ENCODE assay signal across 1 cellular context in the genomic region with DNA sequence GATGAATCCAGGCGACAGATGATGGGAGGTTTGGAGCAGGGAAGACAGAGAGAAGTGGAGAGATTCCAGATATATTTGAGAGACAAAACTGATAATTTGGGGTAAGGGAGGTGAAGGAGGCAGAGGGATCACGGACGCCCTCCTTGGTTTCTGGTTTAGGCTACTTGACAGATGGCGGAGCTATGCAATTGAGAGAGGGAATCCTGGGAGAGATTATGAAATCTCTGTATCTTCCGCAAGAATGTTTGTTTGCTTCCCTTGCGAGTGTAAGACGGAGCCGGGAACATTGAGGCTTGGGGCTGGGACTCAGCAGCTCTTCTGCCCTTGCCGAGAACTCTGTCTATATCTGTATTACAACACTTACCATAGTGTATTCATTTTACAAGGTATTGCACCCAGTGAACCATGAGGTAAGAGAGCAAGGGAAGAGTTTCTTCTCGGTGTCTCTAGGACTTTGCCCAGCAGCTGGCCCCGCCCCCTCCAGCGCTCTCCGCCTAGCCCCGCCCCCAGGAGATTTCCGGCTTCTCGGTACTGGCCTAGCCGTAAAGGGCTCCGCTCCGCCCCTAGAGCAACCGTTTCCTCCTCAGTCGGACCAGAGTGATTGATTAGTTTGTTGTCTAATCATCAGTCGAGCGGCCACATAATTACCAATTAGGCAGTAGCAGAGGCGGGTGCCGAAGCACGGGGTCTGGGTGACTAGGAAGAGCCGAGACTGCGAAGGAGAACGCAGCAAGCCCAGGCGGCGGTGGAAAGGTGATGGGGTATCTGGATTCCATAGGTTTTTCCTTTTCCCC.
TF ChIP-seq lines count a peak whose summit lies in the region.

A gene with protein sequence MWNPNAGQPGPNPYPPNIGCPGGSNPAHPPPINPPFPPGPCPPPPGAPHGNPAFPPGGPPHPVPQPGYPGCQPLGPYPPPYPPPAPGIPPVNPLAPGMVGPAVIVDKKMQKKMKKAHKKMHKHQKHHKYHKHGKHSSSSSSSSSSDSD (plus strand): TSS at position 695 of the 794 bp plus-strand sequence. CDS start 981 bp downstream, outside the sequence.

TF ChIP-seq in SK-N-SH, 30 proteins besides CTCF, POLR2A, EP300 and RAD21 (continued from another document):
- TF ChIP-seq, protein P1, sequence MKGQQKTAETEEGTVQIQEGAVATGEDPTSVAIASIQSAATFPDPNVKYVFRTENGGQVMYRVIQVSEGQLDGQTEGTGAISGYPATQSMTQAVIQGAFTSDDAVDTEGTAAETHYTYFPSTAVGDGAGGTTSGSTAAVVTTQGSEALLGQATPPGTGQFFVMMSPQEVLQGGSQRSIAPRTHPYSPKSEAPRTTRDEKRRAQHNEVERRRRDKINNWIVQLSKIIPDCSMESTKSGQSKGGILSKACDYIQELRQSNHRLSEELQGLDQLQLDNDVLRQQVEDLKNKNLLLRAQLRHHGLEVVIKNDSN (IDR thresholded peaks at IDR 0.05; ENCODE audit: borderline replicate concordance, low read depth), result peak; percentile 55; the same call in 1 of the 2 replicates
- TF ChIP-seq FOXM1 (IDR thresholded peaks at IDR 0.05; ENCODE audit: low read depth) (no peak), FOXJ3 (CRISPR knock-in tag; IDR thresholded peaks at IDR 0.05) (no peak), JUND (IDR thresholded peaks at IDR 0.05) (no peak), TEAD4 (IDR thresholded peaks at IDR 0.05; ENCODE audit: borderline replicate concordance, insufficient read depth) (no peak), ELF1 (IDR thresholded peaks at IDR 0.05) (peak; percentile 77; the same call in 1 of the 2 replicates), NFIC (IDR thresholded peaks at IDR 0.05; ENCODE audit: borderline replicate concordance) (no peak), EZH2phosphoT487 (IDR thresholded peaks at IDR 0.05; ENCODE audit: borderline replicate concordance, low read depth) (no peak), TAF1 (IDR thresholded peaks at IDR 0.05; ENCODE audit: borderline replicate concordance, low read depth, low read length) (peak; percentile 57), CHD2 (IDR thresholded peaks at IDR 0.05; ENCODE audit: low read length, partially characterized antibody) (peak; percentile 31), POLR2AphosphoS5 (IDR thresholded peaks at IDR 0.05; ENCODE audit: low read depth, low read length) (peak; percentile 98), RXRA (IDR thresholded peaks at IDR 0.05; ENCODE audit: borderline replicate concordance, low read depth) (no peak), RFX5 (IDR thresholded peaks at IDR 0.05; ENCODE audit: low read length) (no peak), NRF1 (IDR thresholded peaks at IDR 0.05; ENCODE audit: low read depth, low read length) (no peak), TCF12 (IDR thresholded peaks at IDR 0.05) (0 out of 2 replicates have a peak, but pooled peaks have one; percentile 18), MXI1 (IDR thresholded peaks at IDR 0.05; ENCODE audit: low read depth, low read length) (peak; percentile 55; the same call in 1 of the 2 replicates), YY1 (IDR thresholded peaks at IDR 0.05; ENCODE audit: low read depth) (peak; percentile 75)
- TF ChIP-seq, protein P2, sequence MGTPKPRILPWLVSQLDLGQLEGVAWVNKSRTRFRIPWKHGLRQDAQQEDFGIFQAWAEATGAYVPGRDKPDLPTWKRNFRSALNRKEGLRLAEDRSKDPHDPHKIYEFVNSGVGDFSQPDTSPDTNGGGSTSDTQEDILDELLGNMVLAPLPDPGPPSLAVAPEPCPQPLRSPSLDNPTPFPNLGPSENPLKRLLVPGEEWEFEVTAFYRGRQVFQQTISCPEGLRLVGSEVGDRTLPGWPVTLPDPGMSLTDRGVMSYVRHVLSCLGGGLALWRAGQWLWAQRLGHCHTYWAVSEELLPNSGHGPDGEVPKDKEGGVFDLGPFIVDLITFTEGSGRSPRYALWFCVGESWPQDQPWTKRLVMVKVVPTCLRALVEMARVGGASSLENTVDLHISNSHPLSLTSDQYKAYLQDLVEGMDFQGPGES (IDR thresholded peaks at IDR 0.05; ENCODE audit: low read depth, low read length), result no peak
- TF ChIP-seq, protein P3, sequence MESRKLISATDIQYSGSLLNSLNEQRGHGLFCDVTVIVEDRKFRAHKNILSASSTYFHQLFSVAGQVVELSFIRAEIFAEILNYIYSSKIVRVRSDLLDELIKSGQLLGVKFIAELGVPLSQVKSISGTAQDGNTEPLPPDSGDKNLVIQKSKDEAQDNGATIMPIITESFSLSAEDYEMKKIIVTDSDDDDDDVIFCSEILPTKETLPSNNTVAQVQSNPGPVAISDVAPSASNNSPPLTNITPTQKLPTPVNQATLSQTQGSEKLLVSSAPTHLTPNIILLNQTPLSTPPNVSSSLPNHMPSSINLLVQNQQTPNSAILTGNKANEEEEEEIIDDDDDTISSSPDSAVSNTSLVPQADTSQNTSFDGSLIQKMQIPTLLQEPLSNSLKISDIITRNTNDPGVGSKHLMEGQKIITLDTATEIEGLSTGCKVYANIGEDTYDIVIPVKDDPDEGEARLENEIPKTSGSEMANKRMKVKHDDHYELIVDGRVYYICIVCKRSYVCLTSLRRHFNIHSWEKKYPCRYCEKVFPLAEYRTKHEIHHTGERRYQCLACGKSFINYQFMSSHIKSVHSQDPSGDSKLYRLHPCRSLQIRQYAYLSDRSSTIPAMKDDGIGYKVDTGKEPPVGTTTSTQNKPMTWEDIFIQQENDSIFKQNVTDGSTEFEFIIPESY (IDR thresholded peaks at IDR 0.05; ENCODE audit: borderline replicate concordance, low read depth), result no peak
- TF ChIP-seq, protein P4, sequence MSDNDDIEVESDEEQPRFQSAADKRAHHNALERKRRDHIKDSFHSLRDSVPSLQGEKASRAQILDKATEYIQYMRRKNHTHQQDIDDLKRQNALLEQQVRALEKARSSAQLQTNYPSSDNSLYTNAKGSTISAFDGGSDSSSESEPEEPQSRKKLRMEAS (IDR thresholded peaks at IDR 0.05; ENCODE audit: low read depth), result peak; percentile 61; the same call in 1 of the 2 replicates
